In the genomic region with DNA sequence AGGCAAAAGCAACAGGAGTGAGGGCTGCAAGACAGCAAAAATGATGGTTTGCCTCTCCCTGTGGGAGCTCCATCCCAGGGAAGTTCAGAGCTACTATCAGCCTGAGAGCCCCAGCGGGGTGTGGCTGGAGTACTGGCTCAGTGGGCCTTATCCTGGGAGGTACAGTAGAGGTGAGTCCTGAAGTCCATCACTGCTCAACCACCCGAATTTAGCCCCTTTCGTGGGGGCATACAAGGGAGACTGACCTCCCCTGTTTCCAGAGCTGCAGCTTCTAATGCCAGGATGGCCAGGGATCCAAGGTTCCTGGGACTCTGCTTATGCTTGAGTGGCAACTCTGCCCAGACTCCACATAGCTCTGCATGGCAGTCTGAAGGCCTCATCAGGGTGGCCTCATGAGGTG, we compare ENCODE assay signal across 7 cellular contexts.
"Had no signal": no experiment of that assay in that cellular context is flagged by ENCODE, and none has a peak within 500 bp of the region (broad histone marks: within the 10 kb centered on the region; RNA-seq: fewer than 3 reads in every experiment).

No MANE protein-coding gene starts in this region.

- ATAC-seq: HCT116 had no signal

- H3K4me3 ChIP-seq: GM23248, HAP-1 had no signal

- H3K9ac ChIP-seq: GM23248 had no signal

- H3K36me3 ChIP-seq: HAP-1 had no signal

- DNase-seq: GM23248, GOT3, H7, HFFc6, IMR-90 had no signal

- H3K27ac ChIP-seq: GM23248 had no signal

- H3K4me1 ChIP-seq: HAP-1 had no signal

- H2AFZ ChIP-seq: GM23248 had no signal
